Comparison of ENCODE assay signal across 26 cellular contexts in genomic region chr1:31428436-31429221, GRCh38. TPM values are rescaled to one million over a fixed set of nuclear protein-coding genes. Genes with fewer than 3 reads are reported as not detected.
"Had no signal": no experiment of that assay in that cellular context is flagged by ENCODE, and none has a peak within 500 bp of the region (broad histone marks: within the 10 kb centered on the region; RNA-seq: fewer than 3 reads in every experiment).

No MANE protein-coding gene starts in this region.

- H3K27ac Mint-ChIP-seq: activated CD4-positive, alpha-beta T cell treated with anti-CD3 and anti-CD28 coated beads for 36 hours; activated CD8-positive, alpha-beta memory T cell treated with anti-CD3 and anti-CD28 coated beads, Interleukin-2, amount 10 ng/mL, durations not matched to agents 7 days and 5 days; activated CD8-positive, alpha-beta T cell treated with anti-CD3 and anti-CD28 coated beads, Interleukin-2, amount 10 ng/mL, durations not matched to agents 7 days and 5 days; activated naive CD4-positive, alpha-beta T cell treated with anti-CD3 and anti-CD28 coated beads for 36 hours; activated naive CD8-positive, alpha-beta T cell treated with anti-CD3 and anti-CD28 coated beads, Interleukin-2, amount 10 ng/mL, durations not matched to agents 7 days and 5 days; activated T-cell treated with anti-CD3 and anti-CD28 coated beads, Interleukin-2, amount 50 U/mL, for 72 hours; dendritic cell treated with granulocyte-macrophage colony-stimulating factor and Interleukin-4, amounts not matched to agents 40 ng/mL and 50 ng/mL, for 4 days; nephron had no signal

- ATAC-seq: activated CD4-positive, alpha-beta T cell treated with anti-CD3 and anti-CD28 coated beads for 36 hours; activated CD8-positive, alpha-beta memory T cell treated with anti-CD3 and anti-CD28 coated beads, Interleukin-2, amount 10 ng/mL, durations not matched to agents 7 days and 5 days; activated CD8-positive, alpha-beta T cell treated with anti-CD3 and anti-CD28 coated beads, Interleukin-2, amount 10 ng/mL, durations not matched to agents 7 days and 5 days; activated T-cell treated with anti-CD3 and anti-CD28 coated beads, Interleukin-2, amount 50 U/mL, for 72 hours; heart right ventricle; left lung; right cardiac atrium; stimulated activated naive CD8-positive, alpha-beta T cell treated with anti-CD3 and anti-CD28 coated beads, Interleukin-15, amount 100 ng/mL, for 72 hours had no signal

- H3K9ac ChIP-seq: parathyroid adenoma had no signal

- H2AFZ ChIP-seq: parathyroid adenoma had no signal

- H3K36me3 Mint-ChIP-seq: activated CD8-positive, alpha-beta memory T cell treated with anti-CD3 and anti-CD28 coated beads, Interleukin-2, amount 10 ng/mL, durations not matched to agents 7 days and 5 days; activated naive CD8-positive, alpha-beta T cell treated with anti-CD3 and anti-CD28 coated beads, Interleukin-2, amount 10 ng/mL, durations not matched to agents 7 days and 5 days had no signal

- DNase-seq: activated CD4-positive, alpha-beta T cell treated with anti-CD3 and anti-CD28 coated beads for 36 hours; activated CD4-positive, CD25-positive, alpha-beta regulatory T cell; activated CD8-positive, alpha-beta memory T cell treated with anti-CD3 and anti-CD28 coated beads, Interleukin-2, amount 10 ng/mL, durations not matched to agents 7 days and 5 days; activated CD8-positive, alpha-beta T cell treated with anti-CD3 and anti-CD28 coated beads, Interleukin-2, amount 10 ng/mL, durations not matched to agents 7 days and 5 days; activated naive CD4-positive, alpha-beta T cell treated with anti-CD3 and anti-CD28 coated beads for 36 hours; activated T-cell treated with anti-CD3 and anti-CD28 coated beads, Interleukin-2, amount 50 U/mL, for 72 hours; esophagus squamous epithelium; foreskin melanocyte; heart right ventricle; left lung; mesendoderm; nucleus accumbens; right cardiac atrium; stimulated activated CD4-positive, alpha-beta T cell treated with anti-CD3 and anti-CD28 coated beads, Interleukin-12 subunit alpha, Interleukin-12 subunit beta, amount 100 ng/mL, for 4 hours; stimulated activated CD4-positive, alpha-beta T cell treated with anti-CD3 and anti-CD28 coated beads, Interleukin-4, amount 100 ng/mL, for 1 hour; stimulated activated naive CD8-positive, alpha-beta T cell treated with anti-CD3 and anti-CD28 coated beads, Interleukin-15, amount 100 ng/mL, for 72 hours; substantia nigra had no signal

- H3K27ac ChIP-seq: esophagus squamous epithelium, heart right ventricle, left lung, parathyroid adenoma had no signal

- H3K4me3 ChIP-seq: esophagus squamous epithelium, heart right ventricle, left lung, lung had no signal

- H3K4me1 Mint-ChIP-seq: activated CD4-positive, alpha-beta T cell treated with anti-CD3 and anti-CD28 coated beads for 36 hours; central memory CD8-positive, alpha-beta T cell had no signal

- H3K27me3 Mint-ChIP-seq: activated CD8-positive, alpha-beta memory T cell treated with anti-CD3 and anti-CD28 coated beads, Interleukin-2, amount 10 ng/mL, durations not matched to agents 7 days and 5 days had no signal

- H3K9me3 ChIP-seq: esophagus squamous epithelium, heart right ventricle, left lung had no signal

- H3K36me3 ChIP-seq: heart right ventricle had no signal

- H3K9me3 Mint-ChIP-seq: activated naive CD4-positive, alpha-beta T cell treated with anti-CD3 and anti-CD28 coated beads for 36 hours; activated naive CD8-positive, alpha-beta T cell treated with anti-CD3 and anti-CD28 coated beads, Interleukin-2, amount 10 ng/mL, durations not matched to agents 7 days and 5 days; activated T-cell treated with anti-CD3 and anti-CD28 coated beads, Interleukin-2, amount 50 U/mL, for 72 hours; central memory CD8-positive, alpha-beta T cell; dendritic cell treated with granulocyte-macrophage colony-stimulating factor and Interleukin-4, amounts not matched to agents 40 ng/mL and 50 ng/mL, for 4 days; nephron; stimulated activated naive CD8-positive, alpha-beta T cell treated with anti-CD3 and anti-CD28 coated beads, Interleukin-15, amount 100 ng/mL, for 72 hours had no signal

- H3K4me1 ChIP-seq: heart right ventricle, left lung, parathyroid adenoma had no signal

- H3K4me3 Mint-ChIP-seq: activated CD4-positive, alpha-beta T cell treated with anti-CD3 and anti-CD28 coated beads for 36 hours; activated CD8-positive, alpha-beta memory T cell treated with anti-CD3 and anti-CD28 coated beads, Interleukin-2, amount 10 ng/mL, durations not matched to agents 7 days and 5 days; activated CD8-positive, alpha-beta T cell treated with anti-CD3 and anti-CD28 coated beads, Interleukin-2, amount 10 ng/mL, durations not matched to agents 7 days and 5 days; activated naive CD4-positive, alpha-beta T cell treated with anti-CD3 and anti-CD28 coated beads for 36 hours; activated naive CD8-positive, alpha-beta T cell treated with anti-CD3 and anti-CD28 coated beads, Interleukin-2, amount 10 ng/mL, durations not matched to agents 7 days and 5 days; activated T-cell treated with anti-CD3 and anti-CD28 coated beads, Interleukin-2, amount 50 U/mL, for 72 hours; central memory CD8-positive, alpha-beta T cell; dendritic cell treated with granulocyte-macrophage colony-stimulating factor and Interleukin-4, amounts not matched to agents 40 ng/mL and 50 ng/mL, for 4 days; nephron; stimulated activated naive CD8-positive, alpha-beta T cell treated with anti-CD3 and anti-CD28 coated beads, Interleukin-15, amount 100 ng/mL, for 72 hours had no signal

RNA-seq across cellular contexts. Expression of gene SERINC2, which starts 15.6 kb away (rescaled TPM):
- total RNA-seq: T-helper 2 cell treated with Interferon-gamma antibody and Interleukin-4, amounts not matched to agents 100 ng/mL and 5 ng/mL, for 36 hours had no signal

RNA-seq across cellular contexts. Expression of gene FABP3, which starts 55.8 kb away (rescaled TPM):
- total RNA-seq: activated CD4-positive, alpha-beta T cell treated with anti-CD3 and anti-CD28 coated beads for 36 hours; activated CD8-positive, alpha-beta memory T cell treated with anti-CD3 and anti-CD28 coated beads, Interleukin-2, amount 10 ng/mL, durations not matched to agents 7 days and 5 days; activated CD8-positive, alpha-beta T cell treated with anti-CD3 and anti-CD28 coated beads, Interleukin-2, amount 10 ng/mL, durations not matched to agents 7 days and 5 days; activated naive CD4-positive, alpha-beta T cell treated with anti-CD3 and anti-CD28 coated beads for 36 hours; activated T-cell treated with anti-CD3 and anti-CD28 coated beads, Interleukin-2, amount 50 U/mL, for 72 hours; glomerular endothelial cell; mononuclear cell; T-helper 2 cell treated with Interferon-gamma antibody and Interleukin-4, amounts not matched to agents 100 ng/mL and 5 ng/mL, for 36 hours had no signal
